In genomic region chr3:128480278-128480677, GRCh38 we compare ENCODE assay signal across 18 cellular contexts. TPM values are rescaled to one million over a fixed set of nuclear protein-coding genes. Genes with fewer than 3 reads are reported as not detected.
"Had no signal": no experiment of that assay in that cellular context is flagged by ENCODE, and none has a peak within 500 bp of the region (broad histone marks: within the 10 kb centered on the region; RNA-seq: fewer than 3 reads in every experiment).

No MANE protein-coding gene starts in this region.

- H3K27ac ChIP-seq: pancreas had no signal

- FAIRE-seq: pancreas had no signal

- H3K9me3 ChIP-seq: body of pancreas, esophagus muscularis mucosa, left lung, pancreas, transverse colon had no signal

- H3K36me3 ChIP-seq: left lung, pancreas, transverse colon had no signal

- H3K4me1 ChIP-seq: pancreas had no signal

- H3K27me3 ChIP-seq: pancreas had no signal

- H3K4me3 ChIP-seq: body of pancreas, esophagus muscularis mucosa, left lung, pancreas, transverse colon had no signal

- DNase-seq: activated CD4-positive, alpha-beta T cell treated with anti-CD3 and anti-CD28 coated beads, Interleukin-2, amount 50 U/mL, for 4 hours; activated CD4-positive, CD25-positive, alpha-beta regulatory T cell treated with anti-CD3 and anti-CD28 coated beads, Interleukin-2, amount 50 U/mL, for 72 hours; activated effector memory CD4-positive, alpha-beta T cell treated with Interleukin-2 at 50 U/mL for 16 hours; activated T-cell treated with anti-CD3 and anti-CD28 coated beads, Interleukin-2, amount 50 U/mL, for 1 hour; body of pancreas; endodermal cell; glutamatergic neuron; stimulated activated CD4-positive, alpha-beta T cell treated with anti-CD3 and anti-CD28 coated beads, Interleukin-1b, Interleukin-23, amount 100 ng/mL, for 48 hours; substantia nigra; SW 1271; transverse colon had no signal

RNA-seq across cellular contexts. Expression of gene DNAJB8, which starts 13.6 kb away (rescaled TPM):
- total RNA-seq: body of pancreas, dermis microvascular lymphatic vessel endothelial cell, endodermal cell, esophagus muscularis mucosa, fibroblast of villous mesenchyme, left lung, mesenteric fat pad, neural crest cell, pancreas, transverse colon had no signal
- polyA plus RNA-seq: pancreas had no signal
